Comparison of ENCODE assay signal across 2 cellular contexts in genomic region chr4:108166441-108167315, GRCh38.
A peak's percentile ranks its signal among the peaks of the same experiment; 100 is the strongest.
TF ChIP-seq lines count a peak whose summit lies in the region.

No MANE protein-coding gene starts in this region.

TF ChIP-seq in IMR-90, 13 proteins besides CTCF, POLR2A, EP300 and RAD21 (continued from another document):
- TF ChIP-seq ELK1 (IDR thresholded peaks at IDR 0.05; ENCODE audit: borderline replicate concordance, low read depth, low read length) (no peak), CEBPB (IDR thresholded peaks at IDR 0.05; ENCODE audit: low read depth, low read length) (no peak), CHD1 (IDR thresholded peaks at IDR 0.05; ENCODE audit: low read depth, low read length) (no peak), RFX5 (IDR thresholded peaks at IDR 0.05; ENCODE audit: low read depth, low read length) (no peak), MAFK (IDR thresholded peaks at IDR 0.05; ENCODE audit: low read depth, low read length) (no peak), MXI1 (IDR thresholded peaks at IDR 0.05; ENCODE audit: borderline replicate concordance, low read depth, low read length) (no peak), FOS (IDR thresholded peaks at IDR 0.05; ENCODE audit: low read depth, low read length) (no peak), MAZ (IDR thresholded peaks at IDR 0.05; ENCODE audit: borderline replicate concordance, low read depth, low read length) (no peak), NFE2L2 (IDR thresholded peaks at IDR 0.05; ENCODE audit: low read depth, low read length) (no peak)

TF ChIP-seq in WTC11, 78 proteins besides CTCF, POLR2A, EP300 and RAD21 (continued from another document):
- TF ChIP-seq MLX (CRISPR knock-in tag; IDR thresholded peaks at IDR 0.05) (no peak), CBFB (CRISPR knock-in tag; IDR thresholded peaks at IDR 0.05; ENCODE audit: low read depth) (no peak), ZNF416 (CRISPR knock-in tag; IDR thresholded peaks at IDR 0.05) (no peak), FOXK1 (CRISPR knock-in tag; IDR thresholded peaks at IDR 0.05) (peak; percentile 97), JUN (CRISPR knock-in tag; IDR thresholded peaks at IDR 0.05) (0 out of 2 replicates have a peak, but pooled peaks have one; percentile 37), E2F1 (CRISPR knock-in tag; IDR thresholded peaks at IDR 0.05) (no peak), GRHL2 (CRISPR knock-in tag; IDR thresholded peaks at IDR 0.05; ENCODE audit: insufficient replicate concordance, severe bottlenecking) (no peak), ZNF425 (CRISPR knock-in tag; conservative IDR thresholded peaks at IDR 0.05) (no peak), ZMAT4 (CRISPR knock-in tag; IDR thresholded peaks at IDR 0.05) (no peak), MYBL2 (CRISPR knock-in tag; IDR thresholded peaks at IDR 0.05) (no peak), ZBTB43 (CRISPR knock-in tag; IDR thresholded peaks at IDR 0.05) (no peak), CDX4 (CRISPR knock-in tag; IDR thresholded peaks at IDR 0.05; ENCODE audit: borderline replicate concordance) (no peak), SOX15 (CRISPR knock-in tag; IDR thresholded peaks at IDR 0.05) (no peak), MAX (CRISPR knock-in tag; IDR thresholded peaks at IDR 0.05) (peak; percentile 79), RORB (CRISPR knock-in tag; IDR thresholded peaks at IDR 0.05) (no peak)
